ENCODE assay signal across 8 cellular contexts in genomic region chr2:192162392-192163042, GRCh38. TPM values are rescaled to one million over a fixed set of nuclear protein-coding genes. Genes with fewer than 3 reads are reported as not detected.
DNase-seq lines count a peak whose midpoint lies in the region; ATAC-seq and TF ChIP-seq lines count a peak whose summit lies in the region.

No MANE protein-coding gene starts in this region.

- H3K4me3 ChIP-seq in KMS-11 (IDR thresholded peaks at IDR 0.05; ENCODE audit: insufficient read depth, low read depth, low read length) = no peak overlapping the region

- ATAC-seq in GM21423 (IDR thresholded peaks at IDR 0.05; ENCODE audit: unreplicated experiment) (peak; percentile 60), HG02852 (IDR thresholded peaks at IDR 0.05; ENCODE audit: unreplicated experiment) (no peak)

- H3K9ac ChIP-seq in KMS-11 = no peak overlapping the region

- H3K79me2 ChIP-seq in KMS-11 (ENCODE audit: insufficient read depth, low read depth) = no peaks in the 10 kb centered on the region

- intact Hi-C loops in head of caudate nucleus (cut with DNase I) = loop anchor here (10.0 kb wide), 1 partner anchor 298 kb away; no protein-coding TSS in a partner anchor

- H3K4me2 ChIP-seq in KMS-11 = peak overlapping the region; percentile 21; the same call in 1 of the 2 replicates

- in situ Hi-C loops in SK-MEL-5 (cut with HindIII; ENCODE audit: low pct_unique_long_range_greater_than_20kb, low sequenced_read_pairs) = no loop called here

- peak; percentile 97 for TF ChIP-seq CTCF in KMS-11 (conservative IDR thresholded peaks at IDR 0.05; ENCODE audit: low read depth, low read length)

- DNase-seq in DMS153 (lab: John Stamatoyannopoulos, UW) = peak; percentile 7
- DNase-seq in SK-MEL-5 (ENCODE audit: low read depth, low spot score) = peak; percentile 68
- peak; percentile 63 for DNase-seq in activated naive CD4-positive, alpha-beta T cell treated with Interleukin-2 at 50 U/mL for 16 hours
- peak in 38 of 42 donors; percentile 18 to 92 (median 76) for DNase-seq in head of caudate nucleus
- peak; percentile 58 for DNase-seq in pulmonary artery endothelial cell (ENCODE audit: low read depth, low spot score)

- no peak overlapping the region for H3K27ac ChIP-seq in KMS-11

- H3K36me3 ChIP-seq in KMS-11 (ENCODE audit: insufficient read depth) = no peaks in the 10 kb centered on the region

- H3K4me1 ChIP-seq in KMS-11 (ENCODE audit: low read depth, poor library complexity, severe bottlenecking) = no peaks in the 10 kb centered on the region

- H2AFZ ChIP-seq in KMS-11 (ENCODE audit: low read depth) = peak overlapping the region; percentile 28; the same call in 1 of the 2 replicates

- H4K20me1 ChIP-seq in KMS-11 (ENCODE audit: insufficient read depth) = no peaks in the 10 kb centered on the region

- no peaks in the 10 kb centered on the region for H3K27me3 ChIP-seq in KMS-11 (ENCODE audit: insufficient read depth, low read depth)

RNA-seq across cellular contexts. Expression of gene TMEFF2, which starts 32.2 kb away (rescaled TPM):
- total RNA-seq in SK-MEL-5 (2014; rRNA removed; shearing (Covaris generic)) = 0.03 TPM in 1 of 2 replicates, not detected in the other
- polyA plus RNA-seq in SK-MEL-5 (2015; cell fraction: cytosol; rRNA removed) = 0.14 and 0.35 TPM in 2 replicates
- 0.48 TPM in 1 of 2 replicates, not detected in the other for polyA plus RNA-seq in SK-MEL-5 (2015; cell fraction: nucleus; rRNA removed)
- total RNA-seq in pulmonary artery endothelial cell = 0.04 TPM in 1 of 2 replicates, not detected in the other

Comparison
In these comparisons a context has a peak if more than half of its experiments do, and no peak if none do; other contexts are left out.
1. DNase-seq: peak in every context shown above with its lines; median percentile 76 in head of caudate nucleus; 68 in SK-MEL-5; 63 in activated naive CD4-positive, alpha-beta T cell treated with Interleukin-2 at 50 U/mL for 16 hours; 58 in pulmonary artery endothelial cell; 7 in DMS153.